Comparison of ENCODE assay signal across 24 cellular contexts in genomic region chr15:35872577-35872976, GRCh38.
"Had no signal": no experiment of that assay in that cellular context is flagged by ENCODE, and none has a peak within 500 bp of the region (broad histone marks: within the 10 kb centered on the region; RNA-seq: fewer than 3 reads in every experiment).

No MANE protein-coding gene starts in this region.

- H3K4me3 ChIP-seq: esophagus squamous epithelium, gastrocnemius medialis, heart right ventricle, left lung, lower lobe of right lung had no signal

- H3K9me3 Mint-ChIP-seq: endodermal cell, memory B cell had no signal

- H3K27me3 Mint-ChIP-seq: dendritic cell treated with granulocyte-macrophage colony-stimulating factor and Interleukin-4, amounts not matched to agents 40 ng/mL and 50 ng/mL, for 4 days; effector memory CD8-positive, alpha-beta T cell; memory B cell had no signal

- ATAC-seq: effector memory CD8-positive, alpha-beta T cell; esophagus mucosa; gastrocnemius medialis; heart right ventricle; left cardiac atrium; left lung; left ventricle myocardium superior; lower lobe of right lung; naive thymus-derived CD4-positive, alpha-beta T cell; natural killer cell had no signal

- DNase-seq: cortex of kidney; effector CD8-positive, alpha-beta T cell; effector memory CD8-positive, alpha-beta T cell; endodermal cell; erythroblast; esophagus squamous epithelium; foreskin fibroblast; foreskin melanocyte; gastrocnemius medialis; glutamatergic neuron; head of caudate nucleus; heart right ventricle; hippocampal formation; left cardiac atrium; left ventricle myocardium superior; lower lobe of right lung; mesendoderm; midbrain; naive thymus-derived CD4-positive, alpha-beta T cell; natural killer cell had no signal

- H3K4me1 ChIP-seq: esophagus squamous epithelium, gastrocnemius medialis, heart right ventricle, left lung, lower lobe of right lung had no signal

- H3K4me3 Mint-ChIP-seq: dendritic cell treated with granulocyte-macrophage colony-stimulating factor and Interleukin-4, amounts not matched to agents 40 ng/mL and 50 ng/mL, for 4 days; effector memory CD8-positive, alpha-beta T cell; endodermal cell; memory B cell; naive thymus-derived CD4-positive, alpha-beta T cell; natural killer cell had no signal

- H3K36me3 Mint-ChIP-seq: memory B cell; naive thymus-derived CD4-positive, alpha-beta T cell; natural killer cell had no signal

- H3K4me1 Mint-ChIP-seq: memory B cell; naive thymus-derived CD4-positive, alpha-beta T cell; natural killer cell had no signal

- H3K27ac Mint-ChIP-seq: dendritic cell treated with granulocyte-macrophage colony-stimulating factor and Interleukin-4, amounts not matched to agents 40 ng/mL and 50 ng/mL, for 4 days; effector memory CD8-positive, alpha-beta T cell; endodermal cell; memory B cell; naive thymus-derived CD4-positive, alpha-beta T cell; natural killer cell had no signal

- H3K9me3 ChIP-seq: esophagus squamous epithelium, gastrocnemius medialis, heart right ventricle, left lung, lower lobe of right lung had no signal

- H3K27me3 ChIP-seq: esophagus squamous epithelium, gastrocnemius medialis, heart right ventricle, left lung had no signal

- H3K36me3 ChIP-seq: esophagus squamous epithelium, gastrocnemius medialis, heart right ventricle, left lung, lower lobe of right lung had no signal
